In genomic region chr1:8077120-8077573, GRCh38 we compare ENCODE assay signal across 8 cellular contexts. TPM values are rescaled to one million over a fixed set of nuclear protein-coding genes. Genes with fewer than 3 reads are reported as not detected.
DNase-seq lines count a peak whose midpoint lies in the region; ATAC-seq and TF ChIP-seq lines count a peak whose summit lies in the region.

No MANE protein-coding gene starts in this region.

- POLR2A ChIA-PET in activated CD4-positive, alpha-beta memory T cell treated with anti-CD3 and anti-CD28 coated beads for 36 hours (lab: Charles Lee): interaction anchor here (0.6 kb wide), 1 partner anchor 19 kb away, joined by 3 read pairs; no protein-coding TSS in a partner anchor

- H2AFZ ChIP-seq in parathyroid adenoma: peak overlapping the region; percentile 38

- peaks cover 13% of the 10 kb centered on the region for H3K79me2 ChIP-seq in parathyroid adenoma

- H3K4me3 ChIP-seq in fibroblast of pulmonary artery (replicated peaks; ENCODE audit: low read depth, low read length) (no peak overlapping the region), parathyroid adenoma (ENCODE audit: low read depth, low read length) (peak overlapping the region; percentile 73)

- H3K9me3 Mint-ChIP-seq in activated T-helper 1 cell treated with anti-CD3 and anti-CD28 coated beads, Interleukin-12 subunit alpha, Interleukin-12 subunit beta, Interleukin-2, Interleukin-4 antibody, amounts not matched to agents 30 ng/mL and 10 ng/mL and 1 ng/mL, durations not matched to agents 14 hours and 24 hours and 36 hours: no peaks in the 10 kb centered on the region
- no peaks in the 10 kb centered on the region for H3K9me3 Mint-ChIP-seq in activated CD4-positive, alpha-beta memory T cell treated with anti-CD3 and anti-CD28 coated beads for 36 hours

- H3K9me3 ChIP-seq in parathyroid adenoma (ENCODE audit: control insufficient read depth, low read length): no peaks in the 10 kb centered on the region

- H3K27me3 ChIP-seq in parathyroid adenoma (ENCODE audit: control insufficient read depth, insufficient read depth, low read length): no peaks in the 10 kb centered on the region

- H3K27me3 Mint-ChIP-seq in activated T-helper 1 cell treated with anti-CD3 and anti-CD28 coated beads, Interleukin-12 subunit alpha, Interleukin-12 subunit beta, Interleukin-2, Interleukin-4 antibody, amounts not matched to agents 30 ng/mL and 10 ng/mL and 1 ng/mL, durations not matched to agents 14 hours and 24 hours and 36 hours (ENCODE audit: insufficient read depth): peaks cover 27% of the 10 kb centered on the region
- peaks cover 5% of the 10 kb centered on the region for H3K27me3 Mint-ChIP-seq in activated CD4-positive, alpha-beta memory T cell treated with anti-CD3 and anti-CD28 coated beads for 36 hours

- peak overlapping the region; percentile 36 for H3K4me2 ChIP-seq in parathyroid adenoma (ENCODE audit: low read length)

- no peaks in the 10 kb centered on the region for H3K36me3 ChIP-seq in parathyroid adenoma (ENCODE audit: control insufficient read depth, insufficient read depth, low read length)

- no peak overlapping the region for H3K4me3 Mint-ChIP-seq in activated T-helper 1 cell treated with anti-CD3 and anti-CD28 coated beads, Interleukin-12 subunit alpha, Interleukin-12 subunit beta, Interleukin-2, Interleukin-4 antibody, amounts not matched to agents 30 ng/mL and 10 ng/mL and 1 ng/mL, durations not matched to agents 14 hours and 24 hours and 36 hours
- no peak overlapping the region for H3K4me3 Mint-ChIP-seq in activated CD4-positive, alpha-beta memory T cell treated with anti-CD3 and anti-CD28 coated beads for 36 hours

- no peak for ATAC-seq in HG02642 (IDR thresholded peaks at IDR 0.05; ENCODE audit: poor library complexity, unreplicated experiment)
- no peak for ATAC-seq in GM21786 (IDR thresholded peaks at IDR 0.05; ENCODE audit: unreplicated experiment)

- DNase-seq in Daoy (ENCODE audit: low read depth): peak; percentile 97
- peak; percentile 96 for DNase-seq in fibroblast of pulmonary artery (ENCODE audit: low read depth)
- DNase-seq in activated T-helper 1 cell treated with anti-CD3 and anti-CD28 coated beads, Interleukin-12 subunit alpha, Interleukin-12 subunit beta, Interleukin-2, Interleukin-4 antibody, amounts not matched to agents 30 ng/mL and 10 ng/mL and 1 ng/mL, durations not matched to agents 14 hours and 24 hours and 36 hours (ENCODE audit: low spot score): no peak
- no peak for DNase-seq in activated CD4-positive, alpha-beta memory T cell treated with anti-CD3 and anti-CD28 coated beads for 36 hours

- intact Hi-C loops in activated T-helper 1 cell treated with anti-CD3 and anti-CD28 coated beads, Interleukin-12 subunit alpha, Interleukin-12 subunit beta, Interleukin-2, Interleukin-4 antibody, amounts not matched to agents 30 ng/mL and 10 ng/mL and 1 ng/mL, durations not matched to agents 14 hours and 24 hours and 36 hours (cut with micrococcal nuclease): no loop called here
- intact Hi-C loops in activated CD4-positive, alpha-beta memory T cell treated with anti-CD3 and anti-CD28 coated beads for 36 hours (cut with micrococcal nuclease): no loop called here

- H3K27ac ChIP-seq in parathyroid adenoma: peak overlapping the region; percentile 100

- H3K27ac Mint-ChIP-seq in activated T-helper 1 cell treated with anti-CD3 and anti-CD28 coated beads, Interleukin-12 subunit alpha, Interleukin-12 subunit beta, Interleukin-2, Interleukin-4 antibody, amounts not matched to agents 30 ng/mL and 10 ng/mL and 1 ng/mL, durations not matched to agents 14 hours and 24 hours and 36 hours: no peak overlapping the region
- no peak overlapping the region for H3K27ac Mint-ChIP-seq in activated CD4-positive, alpha-beta memory T cell treated with anti-CD3 and anti-CD28 coated beads for 36 hours

- H3K9ac ChIP-seq in parathyroid adenoma: no peak overlapping the region

- no peaks in the 10 kb centered on the region for H3K4me1 Mint-ChIP-seq in activated T-helper 1 cell treated with anti-CD3 and anti-CD28 coated beads, Interleukin-12 subunit alpha, Interleukin-12 subunit beta, Interleukin-2, Interleukin-4 antibody, amounts not matched to agents 30 ng/mL and 10 ng/mL and 1 ng/mL, durations not matched to agents 14 hours and 24 hours and 36 hours (ENCODE audit: low read depth)
- peaks cover 7% of the 10 kb centered on the region for H3K4me1 Mint-ChIP-seq in activated CD4-positive, alpha-beta memory T cell treated with anti-CD3 and anti-CD28 coated beads for 36 hours (ENCODE audit: low read depth)

- CTCF ChIA-PET in activated CD4-positive, alpha-beta memory T cell treated with anti-CD3 and anti-CD28 coated beads for 36 hours (lab: Charles Lee): no interaction called here

- no peaks in the 10 kb centered on the region for H3K36me3 Mint-ChIP-seq in activated T-helper 1 cell treated with anti-CD3 and anti-CD28 coated beads, Interleukin-12 subunit alpha, Interleukin-12 subunit beta, Interleukin-2, Interleukin-4 antibody, amounts not matched to agents 30 ng/mL and 10 ng/mL and 1 ng/mL, durations not matched to agents 14 hours and 24 hours and 36 hours (ENCODE audit: low read depth)
- H3K36me3 Mint-ChIP-seq in activated CD4-positive, alpha-beta memory T cell treated with anti-CD3 and anti-CD28 coated beads for 36 hours: no peaks in the 10 kb centered on the region

- no peak for TF ChIP-seq CTCF in fibroblast of pulmonary artery (IDR thresholded peaks at IDR 0.05; ENCODE audit: low read length, missing control alignments)
- TF ChIP-seq CTCF in parathyroid adenoma (IDR thresholded peaks at IDR 0.05): no peak

- H3K4me1 ChIP-seq in parathyroid adenoma: peaks cover 34% of the 10 kb centered on the region

TF ChIP-seq in PFSK-1, 5 proteins besides CTCF, POLR2A, EP300 and RAD21:
- TF ChIP-seq SIN3A (IDR thresholded peaks at IDR 0.05; ENCODE audit: borderline replicate concordance, insufficient read depth, low read length): peak; percentile 90; the same call in 1 of the 2 replicates
- no peak for TF ChIP-seq POLR2AphosphoS5 (IDR thresholded peaks at IDR 0.05; ENCODE audit: low read depth, low read length)
- TF ChIP-seq TAF1 (IDR thresholded peaks at IDR 0.05; ENCODE audit: borderline replicate concordance, insufficient read depth, low read length): no peak
- TF ChIP-seq, protein P1, sequence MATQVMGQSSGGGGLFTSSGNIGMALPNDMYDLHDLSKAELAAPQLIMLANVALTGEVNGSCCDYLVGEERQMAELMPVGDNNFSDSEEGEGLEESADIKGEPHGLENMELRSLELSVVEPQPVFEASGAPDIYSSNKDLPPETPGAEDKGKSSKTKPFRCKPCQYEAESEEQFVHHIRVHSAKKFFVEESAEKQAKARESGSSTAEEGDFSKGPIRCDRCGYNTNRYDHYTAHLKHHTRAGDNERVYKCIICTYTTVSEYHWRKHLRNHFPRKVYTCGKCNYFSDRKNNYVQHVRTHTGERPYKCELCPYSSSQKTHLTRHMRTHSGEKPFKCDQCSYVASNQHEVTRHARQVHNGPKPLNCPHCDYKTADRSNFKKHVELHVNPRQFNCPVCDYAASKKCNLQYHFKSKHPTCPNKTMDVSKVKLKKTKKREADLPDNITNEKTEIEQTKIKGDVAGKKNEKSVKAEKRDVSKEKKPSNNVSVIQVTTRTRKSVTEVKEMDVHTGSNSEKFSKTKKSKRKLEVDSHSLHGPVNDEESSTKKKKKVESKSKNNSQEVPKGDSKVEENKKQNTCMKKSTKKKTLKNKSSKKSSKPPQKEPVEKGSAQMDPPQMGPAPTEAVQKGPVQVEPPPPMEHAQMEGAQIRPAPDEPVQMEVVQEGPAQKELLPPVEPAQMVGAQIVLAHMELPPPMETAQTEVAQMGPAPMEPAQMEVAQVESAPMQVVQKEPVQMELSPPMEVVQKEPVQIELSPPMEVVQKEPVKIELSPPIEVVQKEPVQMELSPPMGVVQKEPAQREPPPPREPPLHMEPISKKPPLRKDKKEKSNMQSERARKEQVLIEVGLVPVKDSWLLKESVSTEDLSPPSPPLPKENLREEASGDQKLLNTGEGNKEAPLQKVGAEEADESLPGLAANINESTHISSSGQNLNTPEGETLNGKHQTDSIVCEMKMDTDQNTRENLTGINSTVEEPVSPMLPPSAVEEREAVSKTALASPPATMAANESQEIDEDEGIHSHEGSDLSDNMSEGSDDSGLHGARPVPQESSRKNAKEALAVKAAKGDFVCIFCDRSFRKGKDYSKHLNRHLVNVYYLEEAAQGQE (IDR thresholded peaks at IDR 0.05; ENCODE audit: insufficient read depth in 1 of 2, low read depth in 2 of 2, low read length in 2 of 2): no peak

RNA-seq across cellular contexts. Expression of gene ERRFI1, which starts 51.0 kb away (rescaled TPM):
- 81.0 and 95.0 TPM in 2 replicates for total RNA-seq in Daoy (2014; rRNA removed; shearing (Covaris generic))
- polyA plus RNA-seq in PFSK-1 (2012; ENCODE audit: insufficient read length, low read depth): 94.4 TPM
- 1.6 and 3.2 TPM in 2 replicates for total RNA-seq in activated T-helper 1 cell treated with anti-CD3 and anti-CD28 coated beads, Interleukin-12 subunit alpha, Interleukin-12 subunit beta, Interleukin-2, Interleukin-4 antibody, amounts not matched to agents 30 ng/mL and 10 ng/mL and 1 ng/mL, durations not matched to agents 14 hours and 24 hours and 36 hours
- total RNA-seq in activated CD4-positive, alpha-beta memory T cell treated with anti-CD3 and anti-CD28 coated beads for 36 hours: 1 to 10 TPM; 1.5 to 1.9 TPM

Comparison
In these comparisons a context has a peak if more than half of its experiments do, and no peak if none do; other contexts are left out.
1. DNase-seq: peak in Daoy (single experiment) and fibroblast of pulmonary artery (single experiment); none in activated T-helper 1 cell treated with anti-CD3 and anti-CD28 coated beads, Interleukin-12 subunit alpha, Interleukin-12 subunit beta, Interleukin-2, Interleukin-4 antibody, amounts not matched to agents 30 ng/mL and 10 ng/mL and 1 ng/mL, durations not matched to agents 14 hours and 24 hours and 36 hours (single experiment) and activated CD4-positive, alpha-beta memory T cell treated with anti-CD3 and anti-CD28 coated beads for 36 hours (single experiment).
2. RNA of gene ERRFI1, which starts 51.0 kb away (total RNA-seq): 81.0 to 95.0 TPM in Daoy; 1.6 to 3.2 TPM in activated T-helper 1 cell treated with anti-CD3 and anti-CD28 coated beads, Interleukin-12 subunit alpha, Interleukin-12 subunit beta, Interleukin-2, Interleukin-4 antibody, amounts not matched to agents 30 ng/mL and 10 ng/mL and 1 ng/mL, durations not matched to agents 14 hours and 24 hours and 36 hours and 1.5 to 1.9 TPM in activated CD4-positive, alpha-beta memory T cell treated with anti-CD3 and anti-CD28 coated beads for 36 hours; every median in the first group is over 10 times any median in the second.